8 cellular contexts compared by ENCODE assay signal in the genomic region with DNA sequence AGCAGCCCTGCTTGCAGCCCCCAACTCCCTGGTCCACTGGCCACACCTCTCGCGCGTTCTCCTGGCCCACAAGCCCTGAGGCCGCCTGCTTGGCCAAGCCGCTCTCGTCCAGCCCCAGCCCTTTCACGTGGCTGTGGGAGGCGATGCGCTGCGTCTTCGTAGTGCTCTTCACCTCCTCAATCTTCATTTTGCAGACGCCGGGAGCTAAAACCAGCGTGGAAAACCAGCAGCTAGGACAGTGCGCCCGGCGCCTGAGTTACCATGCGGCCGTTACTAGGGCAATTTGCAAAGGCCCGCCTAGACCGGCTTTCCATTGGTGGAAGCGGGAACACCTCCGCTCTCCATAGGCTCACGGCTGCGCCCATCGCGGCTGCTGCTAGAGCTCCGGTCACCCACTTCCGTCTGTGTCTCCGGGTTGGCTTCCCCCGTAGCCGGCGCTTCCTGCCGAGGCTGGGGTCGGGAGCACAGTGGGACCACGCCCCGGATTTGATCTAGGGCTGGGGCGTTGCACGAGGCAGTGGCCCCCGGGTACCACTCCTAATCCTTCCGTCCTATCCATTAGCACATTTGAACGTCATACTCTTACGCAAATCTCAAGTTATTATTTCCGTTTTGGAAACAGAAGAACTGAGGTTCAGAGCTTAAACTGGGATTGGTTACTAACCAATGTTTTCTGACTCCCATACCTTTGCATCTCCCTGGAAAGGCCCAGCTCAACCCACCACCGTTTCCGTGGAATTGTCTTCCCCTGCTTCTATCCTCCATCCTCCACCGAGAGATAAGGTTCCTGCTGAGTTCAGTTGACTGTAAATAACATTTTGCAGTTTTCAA. TPM values are rescaled to one million over a fixed set of nuclear protein-coding genes. Genes with fewer than 3 reads are reported as not detected.
DNase-seq lines count a peak whose midpoint lies in the region; ATAC-seq and TF ChIP-seq lines count a peak whose summit lies in the region.

A gene (minus strand): TSS at position 275 of the 831 bp plus-strand sequence. CDS start 88 bp downstream, at position 187.

- peak within 1 kb of the TSS; percentile 97 for H2AFZ ChIP-seq in KMS-11 (ENCODE audit: low read depth)

- H3K27ac ChIP-seq in KMS-11 (peak within 1 kb of the TSS; percentile 86), Peyer's patch (peak within 1 kb of the TSS; percentile 54 to 74 (median 71)), muscle layer of duodenum (ENCODE audit: low read length) (peak within 1 kb of the TSS; percentile 64)

- DNase-seq in DMS53 treated with DMSO at 0.1 percent for 48 hours (lab: John Stamatoyannopoulos, UW; ENCODE audit: unreplicated experiment) (peak; percentile 94), Peyer's patch (peak; percentile 95 to 98 (median 96))
- peak; percentile 95 to 97 for DNase-seq in activated T-cell treated with anti-CD3 and anti-CD28 coated beads, Interleukin-2, amount 50 U/mL, for 48 hours
- DNase-seq in stimulated activated CD8-positive, alpha-beta memory T cell treated with anti-CD3 and anti-CD28 coated beads, Interleukin-7, amount 100 ng/mL, for 4 hours (ENCODE audit: low read depth in 2 of 2): peak; percentile 93 to 95

- peak within 1 kb of the TSS; percentile 82 for H3K4me3 ChIP-seq in KMS-11 (IDR thresholded peaks at IDR 0.05; ENCODE audit: insufficient read depth, low read depth, low read length)
- H3K4me3 ChIP-seq in Peyer's patch: peak within 1 kb of the TSS; percentile 62 to 90 (median 76)
- peak within 1 kb of the TSS; percentile 86 to 100 for H3K4me3 ChIP-seq in muscle layer of duodenum (ENCODE audit: low read depth in 1 of 2, low read length in 2 of 2)

- peak in 1 of 2 donors; percentile 41 for TF ChIP-seq POLR2A in Peyer's patch (IDR thresholded peaks at IDR 0.05)

- H3K4me2 ChIP-seq in KMS-11: peak within 1 kb of the TSS; percentile 89

- H3K27me3 ChIP-seq in KMS-11 (ENCODE audit: insufficient read depth, low read depth) (no peaks in the 10 kb centered on the region), Peyer's patch (no peaks in the 10 kb centered on the region), muscle layer of duodenum (ENCODE audit: low read depth, low read length) (no peaks in the 10 kb centered on the region)

- ATAC-seq in GM21737 (IDR thresholded peaks at IDR 0.05; ENCODE audit: unreplicated experiment) (peak; percentile 98), esophagus mucosa (peak; percentile 100)

- H3K9me3 ChIP-seq in Peyer's patch (no peaks in the 10 kb centered on the region), muscle layer of duodenum (ENCODE audit: control insufficient read depth in 1 of 2, low read length in 2 of 2) (no peaks in the 10 kb centered on the region)

- TF ChIP-seq CTCF in KMS-11 (conservative IDR thresholded peaks at IDR 0.05; ENCODE audit: low read depth, low read length) (no peak), Peyer's patch (IDR thresholded peaks at IDR 0.05) (no peak)

- peak within 1 kb of the TSS; percentile 97 for H3K9ac ChIP-seq in KMS-11

- H3K4me1 ChIP-seq in KMS-11 (ENCODE audit: low read depth, poor library complexity, severe bottlenecking) (peaks cover 17% of the 10 kb centered on the region), Peyer's patch (peaks cover 0 to 11% (median 3%) of the 10 kb centered on the region in 4 donors), muscle layer of duodenum (ENCODE audit: control insufficient read depth in 1 of 2, insufficient read depth in 2 of 2, low read length in 2 of 2) (peaks cover 0 to 13% of the 10 kb centered on the region in 2 donors)

- H4K20me1 ChIP-seq in KMS-11 (ENCODE audit: insufficient read depth): no peaks in the 10 kb centered on the region

- H3K36me3 ChIP-seq in KMS-11 (ENCODE audit: insufficient read depth) (no peaks in the 10 kb centered on the region), Peyer's patch (no peaks in the 10 kb centered on the region), muscle layer of duodenum (ENCODE audit: control insufficient read depth in 1 of 2, insufficient read depth in 2 of 2, low read length in 2 of 2) (peaks cover 0 to 1% of the 10 kb centered on the region in 2 donors)

- H3K79me2 ChIP-seq in KMS-11 (ENCODE audit: insufficient read depth, low read depth): peaks cover 21% of the 10 kb centered on the region

RNA-seq across cellular contexts. Expression of the gene that starts here (rescaled TPM):
- total RNA-seq in Peyer's patch (10 to 100 TPM in 3 of 4 donors, 1 to 10 TPM in 1; 8.9 to 22.3 (median 14.5) TPM), esophagus mucosa (28.4 TPM)

Comparison
In these comparisons a context has a peak if more than half of its experiments do, and no peak if none do; other contexts are left out.
1. Peak in every context shown above with its lines: DNase-seq, ATAC-seq, H3K4me3 ChIP-seq and H3K27ac ChIP-seq.